In genomic region chr9:116451500-116451899, GRCh38 we compare ENCODE assay signal across 1 cellular context.
TF ChIP-seq lines count a peak whose summit lies in the region.

No MANE protein-coding gene starts in this region.

TF ChIP-seq in K562, 482 proteins besides CTCF, POLR2A, EP300 and RAD21 (continued from another document):
- TF ChIP-seq MLX (CRISPR knock-in tag; conservative IDR thresholded peaks at IDR 0.05) (no peak), RBBP5 (IDR thresholded peaks at IDR 0.05; ENCODE audit: borderline replicate concordance, insufficient read depth, low read length, poor library complexity, severe bottlenecking) (no peak), GATAD2B (IDR thresholded peaks at IDR 0.05; ENCODE audit: borderline replicate concordance) (no peak), SRSF7 (optimal IDR thresholded peaks at IDR 0.05; ENCODE audit: low read depth, low read length) (no peak), MXI1 (IDR thresholded peaks at IDR 0.05; ENCODE audit: low read depth, low read length) (no peak), GABPB1 (CRISPR knock-in tag; IDR thresholded peaks at IDR 0.05) (no peak), SRSF9 (IDR thresholded peaks at IDR 0.05; ENCODE audit: borderline replicate concordance, low read depth, low read length) (no peak), FUS (optimal IDR thresholded peaks at IDR 0.05; ENCODE audit: low read depth, low read length) (no peak), ATF7 (IDR thresholded peaks at IDR 0.05) (no peak), TCF3 (CRISPR knock-in tag; IDR thresholded peaks at IDR 0.05) (0 out of 2 replicates have a peak, but pooled peaks have one; percentile 6), HIVEP1 (CRISPR knock-in tag; IDR thresholded peaks at IDR 0.05) (no peak), ZNF644 (tag; IDR thresholded peaks at IDR 0.05; ENCODE audit: low read depth) (no peak)
TF ChIP-seq in K562: peak in this region for 11.
